In genomic region chr5:154612666-154613065, GRCh38 we compare ENCODE assay signal across 25 cellular contexts.
"Had no signal": no experiment of that assay in that cellular context is flagged by ENCODE, and none has a peak within 500 bp of the region (broad histone marks: within the 10 kb centered on the region; RNA-seq: fewer than 3 reads in every experiment).

No MANE protein-coding gene starts in this region.

- DNase-seq: dermis blood vessel endothelial cell; dorsolateral prefrontal cortex; effector CD4-positive, alpha-beta T cell; effector memory CD4-positive, alpha-beta T cell; erythroblast; foreskin melanocyte; gastrocnemius medialis; glutamatergic neuron; head of caudate nucleus; heart right ventricle; hippocampal formation; left cardiac atrium; left lung; left ventricle myocardium superior; lower lobe of right lung; mesenchymal stem cell; mucosa of descending colon; naive B cell had no signal

- ATAC-seq: esophagus mucosa, gastrocnemius medialis, heart right ventricle, left cardiac atrium, left lung, left ventricle myocardium superior, lower lobe of right lung, mucosa of descending colon had no signal

- FAIRE-seq: colon, endothelial cell of umbilical vein, islet of Langerhans, keratinocyte had no signal

- H3K27ac ChIP-seq: coronary artery, dorsolateral prefrontal cortex, epithelial cell of prostate, gastrocnemius medialis, heart right ventricle, left lung, lower lobe of right lung had no signal

- H3K9me3 ChIP-seq: gastrocnemius medialis, left lung, lower lobe of right lung, mucosa of descending colon had no signal

- H3K36me3 ChIP-seq: gastrocnemius medialis, heart right ventricle, left lung, lower lobe of right lung had no signal

- H3K4me3 ChIP-seq: coronary artery, dorsolateral prefrontal cortex, gastrocnemius medialis, heart right ventricle, left lung, lower lobe of right lung, mucosa of descending colon had no signal
